Comparison of ENCODE assay signal across 8 cellular contexts in the genomic region with DNA sequence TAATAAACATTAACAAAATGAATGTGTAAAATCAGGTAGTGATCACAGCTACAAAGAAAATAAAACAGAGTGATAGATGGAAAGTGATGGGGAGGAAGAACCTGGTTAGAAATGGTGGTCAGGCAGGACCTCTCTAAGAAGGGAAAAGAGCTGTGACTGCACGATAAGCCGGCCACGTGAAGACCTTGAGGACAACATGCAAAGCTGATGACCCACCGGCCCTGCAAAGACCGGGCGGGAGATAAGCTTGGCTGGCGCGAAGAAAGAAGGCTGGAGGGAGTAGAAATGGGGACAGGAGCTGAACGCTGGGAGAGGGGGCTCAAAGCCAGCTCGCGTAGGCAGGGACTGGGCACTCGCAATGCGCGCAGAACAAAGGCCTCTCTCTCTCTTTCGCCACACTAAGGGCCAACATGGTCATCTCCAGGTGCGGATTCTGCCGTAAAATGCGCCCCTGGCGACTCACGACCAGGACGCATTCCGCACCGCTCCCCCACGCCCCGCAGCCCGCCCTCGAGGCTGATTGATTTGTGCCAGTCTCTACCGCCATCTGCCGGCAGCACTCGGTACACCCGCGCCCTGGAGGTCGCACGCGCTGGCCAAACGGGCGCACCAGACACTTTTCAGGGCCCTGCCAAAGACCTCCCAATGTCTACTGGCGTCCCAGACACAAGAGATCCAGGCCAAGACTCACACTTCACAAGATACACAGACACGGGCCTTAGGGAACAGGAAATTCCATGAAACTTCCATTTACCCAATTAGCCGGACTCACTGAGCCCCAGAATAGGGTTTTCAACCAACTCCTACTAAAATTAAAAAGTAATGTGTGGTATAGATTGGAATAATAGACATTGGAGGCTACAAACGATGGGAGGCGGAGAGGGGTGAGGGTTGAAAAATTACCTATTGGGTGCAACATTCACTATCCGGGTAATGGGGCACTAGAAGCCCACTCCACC. TPM values are rescaled to one million over a fixed set of nuclear protein-coding genes. Genes with fewer than 3 reads are reported as not detected.
DNase-seq lines count a peak whose midpoint lies in the region; ATAC-seq and TF ChIP-seq lines count a peak whose summit lies in the region.

No MANE protein-coding gene starts in this region.

- H3K4me2 ChIP-seq in SU-DHL-6 (ENCODE audit: low read depth, low read length, poor library complexity, severe bottlenecking) = peak overlapping the region; percentile 56

- H3K79me2 ChIP-seq in SU-DHL-6 (ENCODE audit: insufficient read depth, low read length) = no peaks in the 10 kb centered on the region

- H3K9me3 ChIP-seq in SU-DHL-6 (ENCODE audit: insufficient read depth, low read length) = no peaks in the 10 kb centered on the region

- peak overlapping the region; percentile 49 for H3K9ac ChIP-seq in SU-DHL-6 (ENCODE audit: low read length)

- peaks cover 10% of the 10 kb centered on the region for H3K4me1 Mint-ChIP-seq in activated naive CD8-positive, alpha-beta T cell treated with anti-CD3 and anti-CD28 coated beads, Interleukin-2, amount 10 ng/mL, durations not matched to agents 7 days and 5 days
- peaks cover 4% of the 10 kb centered on the region for H3K4me1 Mint-ChIP-seq in progenitor cell of endocrine pancreas (ENCODE audit: low read depth)

- no peak overlapping the region for H3K27ac ChIP-seq in SU-DHL-6 (ENCODE audit: low read depth, low read length)

- no peaks in the 10 kb centered on the region for H3K9me2 ChIP-seq in SU-DHL-6 (replicated peaks; ENCODE audit: insufficient read depth, low read length)

- TF ChIP-seq CTCF in GM10266 (IDR thresholded peaks at IDR 0.05; ENCODE audit: control insufficient read depth, insufficient read depth, low read depth, missing control alignments) (peak; percentile 97), SU-DHL-6 (IDR thresholded peaks at IDR 0.05; ENCODE audit: insufficient read depth, low read length, poor library complexity, severe bottlenecking) (peak; percentile 84), progenitor cell of endocrine pancreas (IDR thresholded peaks at IDR 0.05; ENCODE audit: unreplicated experiment) (peak; percentile 97)

- POLR2A ChIA-PET in activated naive CD8-positive, alpha-beta T cell treated with anti-CD3 and anti-CD28 coated beads, Interleukin-2, amount 10 ng/mL, durations not matched to agents 7 days and 5 days (lab: Charles Lee) = interaction anchor here (0.6 kb wide), 1 partner anchor 21 kb away, joined by 3 read pairs; no protein-coding TSS in a partner anchor

- H3K27me3 Mint-ChIP-seq in activated naive CD8-positive, alpha-beta T cell treated with anti-CD3 and anti-CD28 coated beads, Interleukin-2, amount 10 ng/mL, durations not matched to agents 7 days and 5 days = peaks cover 2% of the 10 kb centered on the region
- H3K27me3 Mint-ChIP-seq in progenitor cell of endocrine pancreas = peaks cover 18% of the 10 kb centered on the region

- H2AFZ ChIP-seq in SU-DHL-6 (ENCODE audit: low read depth, low read length, severe bottlenecking) = peak overlapping the region; percentile 92

- no peaks in the 10 kb centered on the region for H4K20me1 ChIP-seq in SU-DHL-6 (ENCODE audit: low read depth, low read length)

- ATAC-seq in HG02588 (IDR thresholded peaks at IDR 0.05; ENCODE audit: unreplicated experiment) = peak; percentile 87
- peak; percentile 88 for ATAC-seq in activated naive CD8-positive, alpha-beta T cell treated with anti-CD3 and anti-CD28 coated beads, Interleukin-2, amount 10 ng/mL, durations not matched to agents 7 days and 5 days (ENCODE audit: low read depth)
- ATAC-seq in left cardiac atrium = peak; percentile 92 to 94

- peak overlapping the region; percentile 40 for H3K4me3 ChIP-seq in SU-DHL-6 (ENCODE audit: insufficient read depth, low read length, poor library complexity, severe bottlenecking)

- H3K36me3 Mint-ChIP-seq in activated naive CD8-positive, alpha-beta T cell treated with anti-CD3 and anti-CD28 coated beads, Interleukin-2, amount 10 ng/mL, durations not matched to agents 7 days and 5 days = no peaks in the 10 kb centered on the region
- H3K36me3 Mint-ChIP-seq in progenitor cell of endocrine pancreas (ENCODE audit: insufficient read depth) = peaks cover 3% of the 10 kb centered on the region

- peak overlapping the region; percentile 73 for H3K27ac Mint-ChIP-seq in activated naive CD8-positive, alpha-beta T cell treated with anti-CD3 and anti-CD28 coated beads, Interleukin-2, amount 10 ng/mL, durations not matched to agents 7 days and 5 days
- peak overlapping the region; percentile 97 for H3K27ac Mint-ChIP-seq in progenitor cell of endocrine pancreas

- no peaks in the 10 kb centered on the region for H3K36me3 ChIP-seq in SU-DHL-6 (ENCODE audit: low read length)

- H3F3A ChIP-seq in SU-DHL-6 (ENCODE audit: insufficient read depth) = no peaks in the 10 kb centered on the region

- no peaks in the 10 kb centered on the region for H3K9me3 Mint-ChIP-seq in activated naive CD8-positive, alpha-beta T cell treated with anti-CD3 and anti-CD28 coated beads, Interleukin-2, amount 10 ng/mL, durations not matched to agents 7 days and 5 days
- H3K9me3 Mint-ChIP-seq in progenitor cell of endocrine pancreas (ENCODE audit: low read depth) = peaks cover 3% of the 10 kb centered on the region

- intact Hi-C loops in left cardiac atrium (cut with DNase I) = no loop called here

- H3K4me3 Mint-ChIP-seq in activated naive CD8-positive, alpha-beta T cell treated with anti-CD3 and anti-CD28 coated beads, Interleukin-2, amount 10 ng/mL, durations not matched to agents 7 days and 5 days = peak overlapping the region; percentile 84
- H3K4me3 Mint-ChIP-seq in progenitor cell of endocrine pancreas (ENCODE audit: low read depth) = peak overlapping the region; percentile 78

- DNase-seq in GM10266 (ENCODE audit: extremely low spot score) = peak; percentile 88
- peak; percentile 83 for DNase-seq in NCI-H1092 treated with DMSO at 0.1 percent for 48 hours (lab: John Stamatoyannopoulos, UW)
- peak; percentile 93 for DNase-seq in activated naive CD8-positive, alpha-beta T cell treated with anti-CD3 and anti-CD28 coated beads, Interleukin-2, amount 10 ng/mL, durations not matched to agents 7 days and 5 days
- DNase-seq in left cardiac atrium = peak; percentile 89
- DNase-seq in progenitor cell of endocrine pancreas (ENCODE audit: low spot score, unreplicated experiment) = peak; percentile 93
- peak; percentile 90 for DNase-seq in ureter (ENCODE audit: low spot score)

- H3K27me3 ChIP-seq in SU-DHL-6 (ENCODE audit: low read length) = no peaks in the 10 kb centered on the region

RNA-seq across cellular contexts. Expression of gene DEFB132, which starts 9.4 kb away (rescaled TPM):
- not detected for total RNA-seq in activated naive CD8-positive, alpha-beta T cell treated with anti-CD3 and anti-CD28 coated beads, Interleukin-2, amount 10 ng/mL, durations not matched to agents 7 days and 5 days
- total RNA-seq in left cardiac atrium (under 1 TPM in 1 of 2 donors, not detected in 1; 0.32 TPM), progenitor cell of endocrine pancreas (not detected in 2 replicates), ureter (not detected)

RNA-seq across cellular contexts. Expression of gene C20orf96, which starts 23.7 kb away (rescaled TPM):
- 10 to 100 TPM in 1 of 2 experiments, 1 to 10 TPM in 1; 9.6 to 11.7 TPM for total RNA-seq in activated naive CD8-positive, alpha-beta T cell treated with anti-CD3 and anti-CD28 coated beads, Interleukin-2, amount 10 ng/mL, durations not matched to agents 7 days and 5 days
- total RNA-seq in left cardiac atrium (1 to 10 TPM; 5.5 to 7.2 TPM), progenitor cell of endocrine pancreas (69.9 and 70.1 TPM in 2 replicates), ureter (10.4 TPM)

RNA-seq across cellular contexts. Expression of gene ZCCHC3, which starts 30.5 kb away (rescaled TPM):
- 10 to 100 TPM; 30.0 to 30.6 TPM for total RNA-seq in activated naive CD8-positive, alpha-beta T cell treated with anti-CD3 and anti-CD28 coated beads, Interleukin-2, amount 10 ng/mL, durations not matched to agents 7 days and 5 days
- total RNA-seq in left cardiac atrium (10 to 100 TPM; 11.0 to 12.2 TPM), progenitor cell of endocrine pancreas (30.5 and 31.2 TPM in 2 replicates), ureter (16.0 TPM)

RNA-seq across cellular contexts. Expression of gene DEFB129, which starts 39.8 kb away (rescaled TPM):
- total RNA-seq in activated naive CD8-positive, alpha-beta T cell treated with anti-CD3 and anti-CD28 coated beads, Interleukin-2, amount 10 ng/mL, durations not matched to agents 7 days and 5 days = not detected
- total RNA-seq in left cardiac atrium = not detected
- not detected in 2 replicates for total RNA-seq in progenitor cell of endocrine pancreas
- total RNA-seq in ureter = not detected

RNA-seq across cellular contexts. Expression of gene SOX12, which starts 58.5 kb away (rescaled TPM):
- total RNA-seq in activated naive CD8-positive, alpha-beta T cell treated with anti-CD3 and anti-CD28 coated beads, Interleukin-2, amount 10 ng/mL, durations not matched to agents 7 days and 5 days = 10 to 100 TPM; 10.1 to 10.6 TPM
- 10 to 100 TPM in 1 of 2 donors, 1 to 10 TPM in 1; 8.1 to 11.6 TPM for total RNA-seq in left cardiac atrium
- 54.8 and 59.0 TPM in 2 replicates for total RNA-seq in progenitor cell of endocrine pancreas
- 7.4 TPM for total RNA-seq in ureter
